In genomic region chr1:61049850-61050540, GRCh38 we compare ENCODE assay signal across 8 cellular contexts. TPM values are rescaled to one million over a fixed set of nuclear protein-coding genes. Genes with fewer than 3 reads are reported as not detected.
A peak's percentile ranks its signal among the peaks of the same experiment; 100 is the strongest.
DNase-seq lines count a peak whose midpoint lies in the region; ATAC-seq lines count a peak whose summit lies in the region.

No MANE protein-coding gene starts in this region.

- H3K9ac ChIP-seq in HUES64 (ENCODE audit: low read depth, low read length) = no peak overlapping the region
- H3K9ac ChIP-seq in mucosa of stomach (ENCODE audit: low read length) = peak overlapping the region; percentile 78

- no peaks in the 10 kb centered on the region for H3K36me3 Mint-ChIP-seq in CD4-positive, CD25-positive, alpha-beta regulatory T cell
- H3K36me3 Mint-ChIP-seq in activated T-cell treated with anti-CD3 and anti-CD28 coated beads, Interleukin-2, amount 50 U/mL, for 24 hours (ENCODE audit: low read depth) = no peaks in the 10 kb centered on the region

- ATAC-seq in CD4-positive, CD25-positive, alpha-beta regulatory T cell (ENCODE audit: low read depth in 2 of 2) = peak; percentile 79 to 83
- ATAC-seq in GM21360 (IDR thresholded peaks at IDR 0.05; ENCODE audit: unreplicated experiment) (peak; percentile 77), esophagus mucosa (peak; percentile 93)

- H3K4me3 Mint-ChIP-seq in CD4-positive, CD25-positive, alpha-beta regulatory T cell = peak overlapping the region; percentile 66 to 87 (median 83)
- peak overlapping the region; percentile 67 for H3K4me3 Mint-ChIP-seq in activated T-cell treated with anti-CD3 and anti-CD28 coated beads, Interleukin-2, amount 50 U/mL, for 24 hours

- H3K27ac ChIP-seq in CD4-positive, CD25-positive, alpha-beta regulatory T cell (ENCODE audit: insufficient read depth, low read length, poor library complexity, severe bottlenecking) = no peak overlapping the region
- no peak overlapping the region for H3K27ac ChIP-seq in HUES64 (ENCODE audit: low read depth, low read length)

- no peak overlapping the region for H3K27ac Mint-ChIP-seq in CD4-positive, CD25-positive, alpha-beta regulatory T cell
- no peak overlapping the region for H3K27ac Mint-ChIP-seq in activated T-cell treated with anti-CD3 and anti-CD28 coated beads, Interleukin-2, amount 50 U/mL, for 24 hours

- peak; percentile 70 to 82 (median 81) for DNase-seq in CD4-positive, CD25-positive, alpha-beta regulatory T cell
- DNase-seq in OCI-M1 (lab: John Stamatoyannopoulos, UW) = peak; percentile 98
- peak; percentile 95 for DNase-seq in activated T-cell treated with anti-CD3 and anti-CD28 coated beads, Interleukin-2, amount 50 U/mL, for 24 hours
- DNase-seq in stimulated activated CD8-positive, alpha-beta memory T cell treated with anti-CD3 and anti-CD28 coated beads, Interleukin-4, amount 100 ng/mL, for 4 hours (ENCODE audit: low read depth in 2 of 2, low spot score in 1 of 2) = peak; percentile 68 to 87

- H3K4me1 Mint-ChIP-seq in CD4-positive, CD25-positive, alpha-beta regulatory T cell = peaks cover 11 to 38% (median 18%) of the 10 kb centered on the region in 4 donors
- H3K4me1 Mint-ChIP-seq in activated T-cell treated with anti-CD3 and anti-CD28 coated beads, Interleukin-2, amount 50 U/mL, for 24 hours (ENCODE audit: low read depth) = peaks cover 33% of the 10 kb centered on the region

- 1% methylated on average over 48 of the region's 48 CpGs for WGBS in HUES64

- H3K4me3 ChIP-seq in CD4-positive, CD25-positive, alpha-beta regulatory T cell (ENCODE audit: low read depth, low read length) = peak overlapping the region; percentile 32
- H3K4me3 ChIP-seq in HUES64 (ENCODE audit: low read length) (peak overlapping the region; percentile 63), mucosa of stomach (ENCODE audit: low read length) (peak overlapping the region; percentile 49)

- H3K4me1 ChIP-seq in CD4-positive, CD25-positive, alpha-beta regulatory T cell (ENCODE audit: control insufficient read depth, insufficient read depth, low read length, poor library complexity, severe bottlenecking) = peaks cover 38% of the 10 kb centered on the region
- peaks cover 33% of the 10 kb centered on the region for H3K4me1 ChIP-seq in HUES64 (ENCODE audit: insufficient read depth, low read length)
- H3K4me1 ChIP-seq in mucosa of stomach (ENCODE audit: control insufficient read depth, insufficient read depth, low read length) = peaks cover 10% of the 10 kb centered on the region

- peaks cover 66% of the 10 kb centered on the region for H3K27me3 Mint-ChIP-seq in CD4-positive, CD25-positive, alpha-beta regulatory T cell
- peaks cover 48% of the 10 kb centered on the region for H3K27me3 Mint-ChIP-seq in activated T-cell treated with anti-CD3 and anti-CD28 coated beads, Interleukin-2, amount 50 U/mL, for 24 hours

- H3K9me3 ChIP-seq in CD4-positive, CD25-positive, alpha-beta regulatory T cell (ENCODE audit: control insufficient read depth in 2 of 2, low read length in 2 of 2) = no peaks in the 10 kb centered on the region
- H3K9me3 ChIP-seq in HUES64 (ENCODE audit: insufficient read depth, low read depth, low read length) (no peaks in the 10 kb centered on the region), mucosa of stomach (ENCODE audit: control insufficient read depth, low read length) (no peaks in the 10 kb centered on the region)

- H3K27me3 ChIP-seq in CD4-positive, CD25-positive, alpha-beta regulatory T cell (ENCODE audit: control insufficient read depth, insufficient read depth, low read length) = peaks cover 28% of the 10 kb centered on the region
- H3K27me3 ChIP-seq in HUES64 (ENCODE audit: insufficient read depth, low read length) (peaks cover 62% of the 10 kb centered on the region), mucosa of stomach (ENCODE audit: control insufficient read depth, insufficient read depth, low read length) (peaks cover 7% of the 10 kb centered on the region)

- H3K36me3 ChIP-seq in CD4-positive, CD25-positive, alpha-beta regulatory T cell (ENCODE audit: control insufficient read depth, insufficient read depth, low read length) = no peaks in the 10 kb centered on the region
- H3K36me3 ChIP-seq in HUES64 (ENCODE audit: insufficient read depth, low read length) (no peaks in the 10 kb centered on the region), mucosa of stomach (ENCODE audit: control insufficient read depth, insufficient read depth, low read length) (no peaks in the 10 kb centered on the region)

- no peaks in the 10 kb centered on the region for H3K9me3 Mint-ChIP-seq in CD4-positive, CD25-positive, alpha-beta regulatory T cell
- H3K9me3 Mint-ChIP-seq in activated T-cell treated with anti-CD3 and anti-CD28 coated beads, Interleukin-2, amount 50 U/mL, for 24 hours = no peaks in the 10 kb centered on the region

RNA-seq across cellular contexts. Expression of gene NFIA, which starts 32.4 kb away (rescaled TPM):
- 1.5 TPM for total RNA-seq in CD4-positive, CD25-positive, alpha-beta regulatory T cell
- polyA plus RNA-seq in CD4-positive, CD25-positive, alpha-beta regulatory T cell = 1 to 10 TPM in 3 of 4 donors, under 1 TPM in 1; 0.86 to 3.9 (median 2.1) TPM
- polyA plus RNA-seq in HUES64 (2013, experiment 1 of 2) = 1.8 TPM
- 1.3 TPM for polyA plus RNA-seq in HUES64 (2013, experiment 2 of 2)
- total RNA-seq in esophagus mucosa = 47.5 TPM

Comparison
In these comparisons a context has a peak if more than half of its experiments do, and no peak if none do; other contexts are left out.
1. RNA of gene NFIA, which starts 32.4 kb away (total RNA-seq): 47.5 TPM in esophagus mucosa (single experiment); 1.5 TPM in CD4-positive, CD25-positive, alpha-beta regulatory T cell (single experiment); every median in the first group is over 10 times any median in the second.
2. Peak in every context shown above with its lines, with median percentiles within 50 percentile points of each other: ATAC-seq, DNase-seq and H3K4me3 ChIP-seq.